Comparison of ENCODE assay signal across 27 cellular contexts in the genomic region with DNA sequence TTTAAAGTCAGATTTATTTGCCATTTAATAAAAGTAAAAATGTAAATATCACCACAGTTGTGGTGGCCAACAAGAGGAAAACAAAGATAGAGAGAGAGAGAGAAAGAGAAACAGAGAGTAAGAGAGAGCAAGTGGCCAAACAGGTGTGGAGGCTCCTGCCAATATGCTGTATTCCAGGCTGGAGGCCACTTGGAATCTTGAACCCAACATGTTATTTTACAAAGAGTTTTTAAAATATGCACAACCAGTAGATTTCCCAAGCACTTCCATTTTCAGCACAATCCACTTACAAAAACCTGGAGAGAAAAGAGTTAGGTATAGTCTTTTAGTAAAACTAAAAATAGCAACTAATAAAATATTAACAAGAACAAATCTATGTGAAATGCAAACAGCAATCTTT.
"Had no signal": no experiment of that assay in that cellular context is flagged by ENCODE, and none has a peak within 500 bp of the region (broad histone marks: within the 10 kb centered on the region; RNA-seq: fewer than 3 reads in every experiment).

No MANE protein-coding gene starts in this region.

- ATAC-seq: activated T-cell treated with anti-CD3 and anti-CD28 coated beads, Interleukin-2, amount 50 U/mL, for 72 hours; heart left ventricle; WTC11 had no signal

- H3K36me3 ChIP-seq: cardiac muscle cell, colonic mucosa, esophagus squamous epithelium, heart left ventricle had no signal

- H3K4me1 ChIP-seq: colonic mucosa, esophagus squamous epithelium, heart left ventricle had no signal

- H3K4me1 Mint-ChIP-seq: activated CD4-positive, alpha-beta memory T cell treated with anti-CD3 and anti-CD28 coated beads, Interleukin-2, amount 10 ng/mL, durations not matched to agents 7 days and 5 days; activated CD4-positive, alpha-beta T cell treated with anti-CD3 and anti-CD28 coated beads, Interleukin-2, amount 10 ng/mL, durations not matched to agents 7 days and 5 days; activated naive CD4-positive, alpha-beta T cell treated with anti-CD3 and anti-CD28 coated beads, Interleukin-2, amount 10 ng/mL, durations not matched to agents 7 days and 5 days; WTC11 had no signal

- H3K27ac Mint-ChIP-seq: activated CD4-positive, alpha-beta memory T cell treated with anti-CD3 and anti-CD28 coated beads, Interleukin-2, amount 10 ng/mL, durations not matched to agents 7 days and 5 days; activated CD4-positive, alpha-beta T cell treated with anti-CD3 and anti-CD28 coated beads, Interleukin-2, amount 10 ng/mL, durations not matched to agents 7 days and 5 days; activated naive CD4-positive, alpha-beta T cell treated with anti-CD3 and anti-CD28 coated beads, Interleukin-2, amount 10 ng/mL, durations not matched to agents 7 days and 5 days; activated naive CD8-positive, alpha-beta T cell; activated T-cell treated with anti-CD3 and anti-CD28 coated beads, Interleukin-2, amount 50 U/mL, for 24 hours; activated T-cell treated with anti-CD3 and anti-CD28 coated beads, Interleukin-2, amount 50 U/mL, for 72 hours; WTC11 had no signal

- DNase-seq: activated CD4-positive, alpha-beta memory T cell treated with anti-CD3 and anti-CD28 coated beads, Interleukin-2, amount 10 ng/mL, durations not matched to agents 7 days and 5 days; activated CD4-positive, alpha-beta T cell treated with anti-CD3 and anti-CD28 coated beads for 1 hour; activated CD4-positive, alpha-beta T cell treated with anti-CD3 and anti-CD28 coated beads for 4 hours; activated CD4-positive, alpha-beta T cell treated with anti-CD3 and anti-CD28 coated beads, Interleukin-2, amount 10 ng/mL, durations not matched to agents 7 days and 5 days; activated CD4-positive, alpha-beta T cell treated with anti-CD3 and anti-CD28 coated beads, Interleukin-2, amount 50 U/mL, for 4 hours; activated CD8-positive, alpha-beta memory T cell treated with anti-CD3 and anti-CD28 coated beads, Interleukin-2, amount 50 U/mL, for 48 hours; activated gamma-delta T cell; activated naive CD4-positive, alpha-beta T cell; activated naive CD4-positive, alpha-beta T cell treated with anti-CD3 and anti-CD28 coated beads, Interleukin-2, amount 10 ng/mL, durations not matched to agents 7 days and 5 days; activated T-cell treated with anti-CD3 and anti-CD28 coated beads for 4 hours; activated T-cell treated with anti-CD3 and anti-CD28 coated beads, Interleukin-2, amount 50 U/mL, for 24 hours; activated T-cell treated with anti-CD3 and anti-CD28 coated beads, Interleukin-2, amount 50 U/mL, for 72 hours; amniotic stem cell; anterior cingulate cortex; central memory CD4-positive, alpha-beta T cell; cerebellar nuclear complex; colonic mucosa; effector CD8-positive, alpha-beta T cell; esophagus squamous epithelium; foreskin fibroblast; glutamatergic neuron; heart left ventricle; T-helper 2 cell had no signal

- H3K9me3 Mint-ChIP-seq: activated CD4-positive, alpha-beta memory T cell treated with anti-CD3 and anti-CD28 coated beads, Interleukin-2, amount 10 ng/mL, durations not matched to agents 7 days and 5 days; activated CD4-positive, alpha-beta T cell treated with anti-CD3 and anti-CD28 coated beads, Interleukin-2, amount 10 ng/mL, durations not matched to agents 7 days and 5 days; activated naive CD4-positive, alpha-beta T cell treated with anti-CD3 and anti-CD28 coated beads, Interleukin-2, amount 10 ng/mL, durations not matched to agents 7 days and 5 days; activated T-cell treated with anti-CD3 and anti-CD28 coated beads, Interleukin-2, amount 50 U/mL, for 24 hours had no signal

- H3K27me3 ChIP-seq: cardiac muscle cell, colonic mucosa, esophagus squamous epithelium, heart left ventricle had no signal

- H3K27me3 Mint-ChIP-seq: activated CD4-positive, alpha-beta memory T cell treated with anti-CD3 and anti-CD28 coated beads, Interleukin-2, amount 10 ng/mL, durations not matched to agents 7 days and 5 days; activated CD4-positive, alpha-beta T cell treated with anti-CD3 and anti-CD28 coated beads, Interleukin-2, amount 10 ng/mL, durations not matched to agents 7 days and 5 days; activated naive CD4-positive, alpha-beta T cell treated with anti-CD3 and anti-CD28 coated beads, Interleukin-2, amount 10 ng/mL, durations not matched to agents 7 days and 5 days; activated naive CD8-positive, alpha-beta T cell had no signal

- H3K9me3 ChIP-seq: colonic mucosa, esophagus squamous epithelium had no signal

- H3K4me3 Mint-ChIP-seq: activated CD4-positive, alpha-beta memory T cell treated with anti-CD3 and anti-CD28 coated beads, Interleukin-2, amount 10 ng/mL, durations not matched to agents 7 days and 5 days; activated CD4-positive, alpha-beta T cell treated with anti-CD3 and anti-CD28 coated beads, Interleukin-2, amount 10 ng/mL, durations not matched to agents 7 days and 5 days; activated naive CD4-positive, alpha-beta T cell treated with anti-CD3 and anti-CD28 coated beads, Interleukin-2, amount 10 ng/mL, durations not matched to agents 7 days and 5 days; activated naive CD8-positive, alpha-beta T cell; activated T-cell treated with anti-CD3 and anti-CD28 coated beads, Interleukin-2, amount 50 U/mL, for 24 hours; activated T-cell treated with anti-CD3 and anti-CD28 coated beads, Interleukin-2, amount 50 U/mL, for 72 hours; WTC11 had no signal

- H3K4me3 ChIP-seq: cardiac muscle cell, colonic mucosa, esophagus squamous epithelium, heart left ventricle had no signal

- H3K36me3 Mint-ChIP-seq: activated naive CD4-positive, alpha-beta T cell treated with anti-CD3 and anti-CD28 coated beads, Interleukin-2, amount 10 ng/mL, durations not matched to agents 7 days and 5 days; activated naive CD8-positive, alpha-beta T cell had no signal

- H3K27ac ChIP-seq: cardiac muscle cell, colonic mucosa, epithelial cell of prostate, esophagus squamous epithelium, heart left ventricle had no signal
